In the genomic region with DNA sequence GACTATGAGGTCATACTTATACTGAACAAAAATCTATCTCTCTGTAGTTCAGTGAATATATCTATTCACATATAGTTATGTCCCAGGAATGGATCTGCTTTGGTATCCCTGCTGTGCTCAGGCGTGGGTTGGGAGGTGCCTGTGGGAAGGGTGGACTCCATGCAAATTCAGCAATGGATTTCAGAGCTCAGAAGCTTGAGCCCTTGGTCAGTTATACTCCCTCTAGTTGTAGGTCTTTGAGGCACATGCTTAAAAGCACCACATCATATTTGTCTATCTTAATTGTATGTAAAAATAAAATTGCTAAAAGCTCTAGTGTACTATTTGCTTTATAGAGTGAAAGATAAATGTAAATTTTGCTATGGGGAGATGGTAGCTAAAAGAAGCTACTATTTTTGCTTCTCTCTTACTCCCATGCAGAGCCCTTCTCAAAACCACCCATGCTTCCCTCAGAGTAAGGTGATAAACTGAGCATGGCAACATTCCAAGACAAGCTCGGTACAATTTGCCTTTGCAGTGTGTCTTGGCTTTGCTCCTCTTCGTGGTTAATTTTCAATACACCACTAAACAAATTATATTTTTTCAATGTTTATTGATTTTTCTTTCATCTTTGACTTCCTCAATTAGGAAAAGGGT, we compare ENCODE assay signal across 13 cellular contexts. TPM values are rescaled to one million over a fixed set of nuclear protein-coding genes. Genes with fewer than 3 reads are reported as not detected.
DNase-seq lines count a peak whose midpoint lies in the region; TF ChIP-seq lines count a peak whose summit lies in the region.
"Had no signal": no experiment of that assay in that cellular context is flagged by ENCODE, and none has a peak within 500 bp of the region (broad histone marks: within the 10 kb centered on the region; RNA-seq: fewer than 3 reads in every experiment).

No MANE protein-coding gene starts in this region.

- DNase-seq in DMS 273 (lab: John Stamatoyannopoulos, UW; ENCODE audit: unreplicated experiment): peak; percentile 46
- DNase-seq in NCI-H2029 (lab: John Stamatoyannopoulos, UW): peak; percentile 28
- peak; percentile 35 for DNase-seq in epithelial cell of proximal tubule (ENCODE audit: low read depth)
- no peak for DNase-seq in mesothelial cell of epicardium (ENCODE audit: low spot score in 2 of 2, unreplicated experiment in 2 of 2)
- no peak for DNase-seq in A673 (ENCODE audit: low spot score)
- DNase-seq in middle frontal gyrus (ENCODE audit: extremely low spot score, low spot score): no peak
- no peak for DNase-seq in NCI-H1417 treated with DMSO at 0.1 percent for 48 hours (lab: John Stamatoyannopoulos, UW)
- no peak for DNase-seq in activated CD8-positive, alpha-beta memory T cell treated with anti-CD3 and anti-CD28 coated beads, Interleukin-2, amount 50 U/mL, for 4 hours
- DNase-seq: activated CD8-positive, alpha-beta T cell treated with anti-CD3 and anti-CD28 coated beads, Interleukin-2, amount 10 ng/mL, durations not matched to agents 7 days and 5 days; activated naive CD8-positive, alpha-beta T cell treated with anti-CD3 and anti-CD28 coated beads, Interleukin-2, amount 10 ng/mL, durations not matched to agents 7 days and 5 days; naive thymus-derived CD8-positive, alpha-beta T cell; stimulated activated CD8-positive, alpha-beta memory T cell treated with anti-CD3 and anti-CD28 coated beads, Interleukin-4, amount 100 ng/mL, for 48 hours; T-helper 17 cell had no signal

- CTCF ChIA-PET in A673 (lab: Charles Lee): no interaction called here

- no peaks in the 10 kb centered on the region for H3K27me3 ChIP-seq in A673 (replicated peaks; ENCODE audit: insufficient read depth, low read depth, low read length, poor library complexity)

- peaks cover 25% of the 10 kb centered on the region for H3K4me1 Mint-ChIP-seq in mesothelial cell of epicardium

- no TSS peak for BruUV-seq in A673 (replicated peaks; lab: Mats Ljungman, UMichigan)

- peak overlapping the region; percentile 63 for H3K27ac Mint-ChIP-seq in mesothelial cell of epicardium
- H3K27ac Mint-ChIP-seq: activated CD8-positive, alpha-beta T cell treated with anti-CD3 and anti-CD28 coated beads, Interleukin-2, amount 10 ng/mL, durations not matched to agents 7 days and 5 days; activated naive CD8-positive, alpha-beta T cell treated with anti-CD3 and anti-CD28 coated beads, Interleukin-2, amount 10 ng/mL, durations not matched to agents 7 days and 5 days; T-helper 17 cell had no signal

- no peak overlapping the region for H3K4me3 ChIP-seq in epithelial cell of proximal tubule (ENCODE audit: low read depth, low read length)
- no peak overlapping the region for H3K4me3 ChIP-seq in A673 (ENCODE audit: low read depth, low read length, poor library complexity, severe bottlenecking)

- no peak overlapping the region for H3K27ac ChIP-seq in A673 (ENCODE audit: low read depth, low read length, poor library complexity, severe bottlenecking)

- POLR2A ChIA-PET in A673 (lab: Charles Lee; ENCODE audit: low non-redundant PET): no interaction called here

- peaks cover 5% of the 10 kb centered on the region for H3K9me3 Mint-ChIP-seq in mesothelial cell of epicardium

- no peaks in the 10 kb centered on the region for H3K36me3 Mint-ChIP-seq in mesothelial cell of epicardium

- H3K27me3 Mint-ChIP-seq in mesothelial cell of epicardium (ENCODE audit: low read depth): no peaks in the 10 kb centered on the region
- H3K27me3 Mint-ChIP-seq: activated naive CD8-positive, alpha-beta T cell treated with anti-CD3 and anti-CD28 coated beads, Interleukin-2, amount 10 ng/mL, durations not matched to agents 7 days and 5 days; naive thymus-derived CD8-positive, alpha-beta T cell; T-helper 17 cell had no signal

- H3K4me3 Mint-ChIP-seq in mesothelial cell of epicardium: no peak overlapping the region
- H3K4me3 Mint-ChIP-seq: activated CD8-positive, alpha-beta T cell treated with anti-CD3 and anti-CD28 coated beads, Interleukin-2, amount 10 ng/mL, durations not matched to agents 7 days and 5 days; activated naive CD8-positive, alpha-beta T cell treated with anti-CD3 and anti-CD28 coated beads, Interleukin-2, amount 10 ng/mL, durations not matched to agents 7 days and 5 days; T-helper 17 cell had no signal

- no peaks in the 10 kb centered on the region for H3K9me3 ChIP-seq in A673 (ENCODE audit: low read depth, low read length, poor library complexity, severe bottlenecking)

- no peaks in the 10 kb centered on the region for H3K4me1 ChIP-seq in A673 (ENCODE audit: insufficient read depth, low read length, poor library complexity, severe bottlenecking)

- H3K36me3 ChIP-seq in A673 (ENCODE audit: insufficient read depth, low read length, poor library complexity, severe bottlenecking): no peaks in the 10 kb centered on the region

- intact Hi-C loops in A673 (cut with micrococcal nuclease; ENCODE audit: unreplicated experiment): no loop called here

- TF ChIP-seq CTCF in epithelial cell of proximal tubule (conservative IDR thresholded peaks at IDR 0.05; ENCODE audit: low read depth, low read length): peak; percentile 44
- no peak for TF ChIP-seq CTCF in mesothelial cell of epicardium (IDR thresholded peaks at IDR 0.05; ENCODE audit: unreplicated experiment)
- no peak for TF ChIP-seq CTCF in A673 (conservative IDR thresholded peaks at IDR 0.05; ENCODE audit: low read depth, low read length)

RNA-seq across cellular contexts. Expression of gene SLC16A7, which starts 54.9 kb away (rescaled TPM):
- total RNA-seq in epithelial cell of proximal tubule (2.4 and 9.3 TPM in 2 replicates), mesothelial cell of epicardium (4.3 to 5.9 TPM (median 4.4 TPM) in 3 replicates), A673 (2021) (1.9 and 2.5 TPM in 2 replicates)

Comparison
In these comparisons a context has a peak if more than half of its experiments do, and no peak if none do; other contexts are left out.
1. DNase-seq: peak in DMS 273 (single experiment), NCI-H2029 (single experiment) and epithelial cell of proximal tubule (single experiment); none in mesothelial cell of epicardium (0 of 2), A673 (single experiment), middle frontal gyrus (single experiment), NCI-H1417 treated with DMSO at 0.1 percent for 48 hours (single experiment) and activated CD8-positive, alpha-beta memory T cell treated with anti-CD3 and anti-CD28 coated beads, Interleukin-2, amount 50 U/mL, for 4 hours (single experiment).